Comparison of ENCODE assay signal across 1 cellular context in the genomic region with DNA sequence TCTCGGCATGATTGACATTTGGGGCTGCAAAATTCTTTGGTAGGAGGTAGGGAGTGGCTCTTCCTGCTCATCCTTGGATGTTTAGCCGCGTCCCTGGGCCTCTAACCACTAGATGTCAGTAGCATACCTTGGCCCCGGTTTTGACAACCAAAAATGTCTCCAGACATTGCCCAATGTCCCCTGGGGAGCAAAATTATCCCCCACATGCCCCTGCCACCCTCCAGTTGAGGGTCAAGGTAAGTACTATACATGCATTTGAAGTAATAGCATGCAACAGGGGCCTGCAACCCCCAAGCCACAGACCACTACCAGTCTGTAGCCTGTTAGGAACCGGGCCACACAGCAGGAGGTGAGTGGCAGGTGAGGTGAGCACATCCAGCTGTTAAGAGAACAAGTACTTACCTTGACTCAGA.
TF ChIP-seq lines count a peak whose summit lies in the region.

No MANE protein-coding gene starts in this region.

TF ChIP-seq in K562, 482 proteins besides CTCF, POLR2A, EP300 and RAD21:
- no peak for TF ChIP-seq CHAMP1 (IDR thresholded peaks at IDR 0.05)
- TF ChIP-seq CEBPG (CRISPR knock-in tag; IDR thresholded peaks at IDR 0.05) = no peak
- TF ChIP-seq CEBPG (tag; conservative IDR thresholded peaks at IDR 0.05 in 1 of 2, IDR thresholded peaks at IDR 0.05 in 1 of 2) = peak; percentile 35 to 76
- TF ChIP-seq FOXP1 (CRISPR knock-in tag; IDR thresholded peaks at IDR 0.05) = no peak
- no peak for TF ChIP-seq FUS (optimal IDR thresholded peaks at IDR 0.05; ENCODE audit: low read depth, low read length)
- no peak for TF ChIP-seq ZNF174 (CRISPR knock-in tag; IDR thresholded peaks at IDR 0.05)
- no peak for TF ChIP-seq PYGO2 (tag; IDR thresholded peaks at IDR 0.05)
- peak; percentile 74 for TF ChIP-seq CEBPB (tag; IDR thresholded peaks at IDR 0.05)
- no peak for TF ChIP-seq ZBTB49 (CRISPR knock-in tag; IDR thresholded peaks at IDR 0.05; ENCODE audit: borderline replicate concordance)
TF ChIP-seq in K562: peak in this region for 2.
